24 cellular contexts compared by ENCODE assay signal in the genomic region with DNA sequence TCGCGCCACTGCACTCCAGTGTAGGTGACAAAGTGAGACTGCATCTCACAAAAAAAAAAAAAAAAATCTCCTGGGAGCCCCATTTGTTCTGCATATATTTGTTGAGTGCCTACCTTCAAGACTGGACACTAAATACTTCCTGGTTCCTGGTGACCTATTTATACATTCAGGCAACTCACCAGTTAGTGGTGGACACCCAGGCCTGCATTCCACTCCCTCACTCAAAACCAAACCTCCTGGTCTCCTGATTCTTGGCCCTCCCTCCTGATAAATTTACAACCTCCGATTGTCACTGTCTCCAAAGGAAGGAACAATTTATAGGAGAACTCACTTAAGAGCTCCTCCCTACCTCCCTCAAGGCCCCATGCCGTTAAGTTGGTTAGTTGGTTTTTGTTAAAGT. TPM values are rescaled to one million over a fixed set of nuclear protein-coding genes. Genes with fewer than 3 reads are reported as not detected.
DNase-seq lines count a peak whose midpoint lies in the region; ATAC-seq, FAIRE-seq and TF ChIP-seq lines count a peak whose summit lies in the region.
"Had no signal": no experiment of that assay in that cellular context is flagged by ENCODE, and none has a peak within 500 bp of the region (broad histone marks: within the 10 kb centered on the region; RNA-seq: fewer than 3 reads in every experiment).

No MANE protein-coding gene starts in this region.

- H3K36me3 Mint-ChIP-seq in astrocyte (ENCODE audit: low read depth, unreplicated experiment) = no peaks in the 10 kb centered on the region
- H3K36me3 Mint-ChIP-seq in naive B cell = no peaks in the 10 kb centered on the region
- peaks cover 24% of the 10 kb centered on the region for H3K36me3 Mint-ChIP-seq in type B pancreatic cell

- no peak overlapping the region for H2AFZ ChIP-seq in HepG2 (ENCODE audit: low read length)
- H2AFZ ChIP-seq in astrocyte (ENCODE audit: low read depth, low read length) = no peak overlapping the region

- H3K4me3 ChIP-seq in HepG2 (replicated peaks in 1 of 3; ENCODE audit: insufficient read depth in 1 of 3, low read depth in 2 of 3, low read length in 3 of 3) (no peak overlapping the region; a peak in 1 of 6 replicates), right lobe of liver (no peak overlapping the region), astrocyte (ENCODE audit: insufficient read depth, low read depth, low read length) (no peak overlapping the region)
- H3K4me3 ChIP-seq: esophagus muscularis mucosa, GM12878, vagina had no signal

- intact Hi-C loops in HepG2 (cut with micrococcal nuclease; ENCODE audit: unreplicated experiment) (no loop called here), right lobe of liver (cut with DNase I) (no loop called here)

- no peak for ATAC-seq in HepG2
- ATAC-seq in right lobe of liver = no peak
- ATAC-seq in naive B cell (ENCODE audit: low read depth in 2 of 2) = no peak
- no peak for ATAC-seq in GM18907 (IDR thresholded peaks at IDR 0.05; ENCODE audit: unreplicated experiment)
- no peak for ATAC-seq in HG02840 (IDR thresholded peaks at IDR 0.05; ENCODE audit: low FRiP score, unreplicated experiment)
- ATAC-seq: GM12878, left colon had no signal

- no peaks in the 10 kb centered on the region for H3K27me3 Mint-ChIP-seq in astrocyte (ENCODE audit: low read depth, unreplicated experiment)
- H3K27me3 Mint-ChIP-seq in naive B cell = peaks cover 0 to 4% (median 0%) of the 10 kb centered on the region in 3 donors
- no peaks in the 10 kb centered on the region for H3K27me3 Mint-ChIP-seq in type B pancreatic cell

- TF ChIP-seq RAD21 in HepG2 (CRISPR knock-in tag; IDR thresholded peaks at IDR 0.05) = no peak

- no TSS peak for BruUV-seq in HepG2 (replicated peaks; lab: Mats Ljungman, UMichigan)

- H3K27me3 ChIP-seq in HepG2 (ENCODE audit: control insufficient read depth in 1 of 2, insufficient read depth in 2 of 2, low read length in 2 of 2) (no peaks in the 10 kb centered on the region; a peak in 1 of 5 replicates), right lobe of liver (no peaks in the 10 kb centered on the region), astrocyte (ENCODE audit: insufficient read depth, low read length) (no peaks in the 10 kb centered on the region)
- H3K27me3 ChIP-seq: esophagus muscularis mucosa, vagina had no signal

- 81% methylated on average over 4 of the region's 4 CpGs for WGBS in HepG2 (ENCODE audit: low lambda C conversion rate)
- WGBS in right lobe of liver (ENCODE audit: insufficient coverage, low coverage, low lambda C conversion rate, missing lambda C conversion rate) = 78% methylated on average over 4 of the region's 4 CpGs

- peaks cover 48% of the 10 kb centered on the region for H3K79me2 ChIP-seq in HepG2 (ENCODE audit: insufficient read depth, low read length)
- peaks cover 68% of the 10 kb centered on the region for H3K79me2 ChIP-seq in astrocyte (ENCODE audit: insufficient read depth, low read length)

- in situ Hi-C loops in HepG2 (cut with HindIII; ENCODE audit: extremely low pct_ligation_motif_present, low pct_unique_long_range_greater_than_20kb) = no loop called here

- H3K36me3 ChIP-seq in HepG2 (replicated peaks in 1 of 2; ENCODE audit: control insufficient read depth in 1 of 2, insufficient read depth in 2 of 2, low read length in 2 of 2) (no peaks in the 10 kb centered on the region), right lobe of liver (no peaks in the 10 kb centered on the region), astrocyte (ENCODE audit: insufficient read depth, low read length) (no peaks in the 10 kb centered on the region)
- H3K36me3 ChIP-seq: esophagus muscularis mucosa, vagina had no signal

- TF ChIP-seq POLR2A in HepG2 (IDR thresholded peaks at IDR 0.05; ENCODE audit: insufficient read depth in 1 of 2, low read depth in 2 of 2, low read length in 2 of 2) = no peak
- TF ChIP-seq POLR2A in right lobe of liver (IDR thresholded peaks at IDR 0.05) = no peak

- no peak overlapping the region for H3K27ac Mint-ChIP-seq in astrocyte (ENCODE audit: unreplicated experiment)
- peak overlapping the region in 3 of 6 donors; percentile 65 to 99 (median 67) for H3K27ac Mint-ChIP-seq in naive B cell
- H3K27ac Mint-ChIP-seq in type B pancreatic cell = peak overlapping the region; percentile 34

- H3K4me2 ChIP-seq in HepG2 (ENCODE audit: low read depth, low read length) (0 out of 2 replicates have a peak overlapping the region, but pooled peaks have one; percentile 32), astrocyte (ENCODE audit: low read length) (no peak overlapping the region)

- H3K4me1 ChIP-seq in HepG2 (ENCODE audit: insufficient read depth, low read length) (peaks cover 54% of the 10 kb centered on the region), right lobe of liver (peaks cover 0 to 10% (median 1%) of the 10 kb centered on the region in 4 donors), astrocyte (ENCODE audit: insufficient read depth, low read length) (no peaks in the 10 kb centered on the region)

- TF ChIP-seq EP300 in HepG2 (IDR thresholded peaks at IDR 0.05; ENCODE audit: low read depth in 2 of 2, low read length in 2 of 2) (no peak), HepG2 (CRISPR knock-in tag; IDR thresholded peaks at IDR 0.05; ENCODE audit: borderline replicate concordance) (no peak)

- no peak overlapping the region for H3K27ac ChIP-seq in HepG2 (ENCODE audit: extremely low read length, insufficient read depth, low read length)
- no peak overlapping the region for H3K27ac ChIP-seq in right lobe of liver
- no peak overlapping the region for H3K27ac ChIP-seq in astrocyte (ENCODE audit: low read depth, low read length)
- H3K27ac ChIP-seq: esophagus muscularis mucosa, vagina, VCaP had no signal

- no peaks in the 10 kb centered on the region for H4K20me1 ChIP-seq in HepG2 (ENCODE audit: insufficient read depth, low read length)
- peaks cover 31% of the 10 kb centered on the region for H4K20me1 ChIP-seq in astrocyte (ENCODE audit: insufficient read depth, low read length)

- TF ChIP-seq CTCF in HepG2 (CRISPR knock-in tag; IDR thresholded peaks at IDR 0.05) = no peak
- TF ChIP-seq CTCF in right lobe of liver (IDR thresholded peaks at IDR 0.05) = no peak
- no peak for TF ChIP-seq CTCF in astrocyte (IDR thresholded peaks at IDR 0.05; ENCODE audit: insufficient read depth, low read depth, low read length)
- TF ChIP-seq CTCF in type B pancreatic cell (conservative IDR thresholded peaks at IDR 0.05) = no peak

- CTCF ChIA-PET in HepG2 (lab: Yijun Ruan, JAX; ENCODE audit: low intra/inter-chr PET ratio, low total read pairs) = no interaction called here

- H3K4me1 Mint-ChIP-seq in astrocyte (ENCODE audit: low read depth, unreplicated experiment) (peaks cover 5% of the 10 kb centered on the region), naive B cell (peaks cover 8 to 57% (median 36%) of the 10 kb centered on the region in 3 donors), type B pancreatic cell (ENCODE audit: unreplicated experiment) (peaks cover 34% of the 10 kb centered on the region)

- DNase-seq in HepG2 (ENCODE audit: low spot score) (no peak), right lobe of liver (no peak), astrocyte (ENCODE audit: low read depth) (no peak), naive B cell (no peak), type B pancreatic cell (ENCODE audit: extremely low spot score, unreplicated experiment) (no peak)
- no peak for DNase-seq in stimulated activated CD4-positive, alpha-beta T cell treated with anti-CD3 and anti-CD28 coated beads, Interleukin-12 subunit alpha, Interleukin-12 subunit beta, amount 100 ng/mL, for 4 hours
- DNase-seq: activated CD4-positive, alpha-beta T cell treated with anti-CD3 and anti-CD28 coated beads, Interleukin-2, amount 50 U/mL, for 1 hour; activated effector memory CD4-positive, alpha-beta T cell treated with anti-CD3 and anti-CD28 coated beads, Interleukin-2, amount 50 U/mL, for 16 hours; amniotic stem cell; left colon; mesendoderm; NCI-H1105; NCI-H2107; NCI-H510A; NK-92 treated with Interleukin-12 subunit alpha and Interleukin-12 subunit beta, amount 100 ng/mL, for 24 hours; T-helper 2 cell had no signal

- POLR2A ChIA-PET in HepG2 (lab: Yijun Ruan, JAX) = interaction anchor here (1.2 to 1.4 kb wide), 3 partner anchors 9 to 49 kb away, joined by 3 read pairs; a partner anchor contains a TSS

- H3K9me3 ChIP-seq in HepG2 (ENCODE audit: low read length) = no peaks in the 10 kb centered on the region
- H3K9me3 ChIP-seq in right lobe of liver = no peaks in the 10 kb centered on the region
- no peaks in the 10 kb centered on the region for H3K9me3 ChIP-seq in astrocyte (ENCODE audit: insufficient read depth, low read depth, low read length)
- H3K9me3 ChIP-seq: esophagus muscularis mucosa, vagina had no signal

- H3K9ac ChIP-seq in HepG2 (ENCODE audit: insufficient read depth, low read depth, low read length) (no peak overlapping the region), astrocyte (ENCODE audit: low read length) (no peak overlapping the region)

- FAIRE-seq in HepG2 (lab: Jason Lieb, UNC) = no peak
- FAIRE-seq in astrocyte (lab: Jason Lieb, UNC) = no peak
- FAIRE-seq: A204.1, GM12878, GM19239 had no signal

- H3K4me3 Mint-ChIP-seq in astrocyte (ENCODE audit: unreplicated experiment) = peak overlapping the region; percentile 54
- H3K4me3 Mint-ChIP-seq in naive B cell = peak overlapping the region in 5 of 8 donors; percentile 15 to 59 (median 35)
- peak overlapping the region; percentile 61 for H3K4me3 Mint-ChIP-seq in type B pancreatic cell

- no peaks in the 10 kb centered on the region for H3K9me3 Mint-ChIP-seq in astrocyte (ENCODE audit: unreplicated experiment)
- peaks cover 0 to 3% (median 0%) of the 10 kb centered on the region in 7 donors for H3K9me3 Mint-ChIP-seq in naive B cell
- no peaks in the 10 kb centered on the region for H3K9me3 Mint-ChIP-seq in type B pancreatic cell

RNA-seq across cellular contexts. Expression of a gene that starts 3.1 kb away (rescaled TPM):
- total RNA-seq in HepG2 (2016; rRNA removed; fragmentation: Illumina TruSeq; extraction: Trizol) = 18.5 and 25.3 TPM in 2 replicates
- total RNA-seq in HepG2 (2016; cell fraction: cytosol; rRNA removed; fragmentation: Illumina TruSeq; extraction: Trizol; ENCODE audit: low read depth) = 1.8 and 2.4 TPM in 2 replicates
- total RNA-seq in HepG2 (2016; cell fraction: insoluble cytoplasmic fraction; rRNA removed; fragmentation: Illumina TruSeq; extraction: Trizol) = 17.7 and 30.0 TPM in 2 replicates
- 6.9 and 7.3 TPM in 2 replicates for total RNA-seq in HepG2 (2016; cell fraction: membrane; rRNA removed; fragmentation: Illumina TruSeq; extraction: Trizol)
- total RNA-seq in HepG2 (2016; cell fraction: nucleus; rRNA removed; fragmentation: Illumina TruSeq; extraction: Trizol) = 10.0 and 11.8 TPM in 2 replicates
- polyA plus RNA-seq in HepG2 (2011; rRNA removed) = 4.3 and 4.9 TPM in 2 replicates
- polyA plus RNA-seq in HepG2 (2011; cell fraction: cytosol; rRNA removed) = 4.1 and 4.7 TPM in 2 replicates
- polyA plus RNA-seq in HepG2 (2011; cell fraction: nucleus; rRNA removed) = 1.4 and 2.1 TPM in 2 replicates
- 9.0 and 13.4 TPM in 2 replicates for polyA plus RNA-seq in HepG2 (2012)
- polyA plus RNA-seq in HepG2 (2016; cell fraction: cytosol; fragmentation: Illumina TruSeq; extraction: Trizol; ENCODE audit: low read depth) = 2.0 and 2.2 TPM in 2 replicates
- 29.4 TPM in 2 replicates for polyA plus RNA-seq in HepG2 (2016; cell fraction: insoluble cytoplasmic fraction; fragmentation: Illumina TruSeq; extraction: Trizol; ENCODE audit: low read depth)
- 4.6 and 4.9 TPM in 2 replicates for polyA plus RNA-seq in HepG2 (2016; cell fraction: membrane; fragmentation: Illumina TruSeq; extraction: Trizol; ENCODE audit: low read depth)
- 10.1 and 12.0 TPM in 2 replicates for polyA plus RNA-seq in HepG2 (2016; cell fraction: nucleus; fragmentation: Illumina TruSeq; extraction: Trizol; ENCODE audit: insufficient read depth, low read depth)
- 3.2 and 10.1 TPM in 2 replicates for polyA minus RNA-seq in HepG2 (2011; rRNA and poly(A)+ RNA removed; ENCODE audit: low replicate concordance)
- 3.6 and 4.2 TPM in 2 replicates for polyA minus RNA-seq in HepG2 (2011; cell fraction: cytosol; rRNA and poly(A)+ RNA removed)
- 5.7 and 5.9 TPM in 2 replicates for polyA minus RNA-seq in HepG2 (2011; cell fraction: nucleus; rRNA and poly(A)+ RNA removed)
- total RNA-seq in right lobe of liver = 10 to 100 TPM; 22.5 to 35.7 (median 29.5) TPM
- total RNA-seq in astrocyte = 35.5 and 39.2 TPM in 2 replicates
- 10 to 100 TPM; 11.8 to 21.3 (median 16.2) TPM for polyA plus RNA-seq in naive B cell (ENCODE audit: low read depth in 6 of 6)
- 46.9 and 48.4 TPM in 2 replicates for total RNA-seq in type B pancreatic cell (ENCODE audit: low replicate concordance)

RNA-seq across cellular contexts. Expression of a gene that starts 10.0 kb away (rescaled TPM):
- total RNA-seq in HepG2 (2016; rRNA removed; fragmentation: Illumina TruSeq; extraction: Trizol) (26.1 and 32.2 TPM in 2 replicates), right lobe of liver (10 to 100 TPM in 1 of 6 experiments, 1 to 10 TPM in 5; 5.0 to 10.3 (median 8.8) TPM), astrocyte (10.8 and 11.4 TPM in 2 replicates), type B pancreatic cell (ENCODE audit: low replicate concordance) (46.7 and 59.0 TPM in 2 replicates)
- total RNA-seq in HepG2 (2016; cell fraction: cytosol; rRNA removed; fragmentation: Illumina TruSeq; extraction: Trizol; ENCODE audit: low read depth) = 5.7 and 7.5 TPM in 2 replicates
- 23.8 and 33.8 TPM in 2 replicates for total RNA-seq in HepG2 (2016; cell fraction: insoluble cytoplasmic fraction; rRNA removed; fragmentation: Illumina TruSeq; extraction: Trizol)
- 10.1 and 10.8 TPM in 2 replicates for total RNA-seq in HepG2 (2016; cell fraction: membrane; rRNA removed; fragmentation: Illumina TruSeq; extraction: Trizol)
- 23.4 and 23.8 TPM in 2 replicates for total RNA-seq in HepG2 (2016; cell fraction: nucleus; rRNA removed; fragmentation: Illumina TruSeq; extraction: Trizol)
- polyA plus RNA-seq in HepG2 (2011; rRNA removed) (8.3 and 10.3 TPM in 2 replicates), naive B cell (ENCODE audit: low read depth in 6 of 6) (1 to 10 TPM; 3.2 to 6.0 (median 4.7) TPM)
- polyA plus RNA-seq in HepG2 (2011; cell fraction: cytosol; rRNA removed) = 5.8 and 7.1 TPM in 2 replicates
- polyA plus RNA-seq in HepG2 (2011; cell fraction: nucleus; rRNA removed) = 7.3 and 8.8 TPM in 2 replicates
- polyA plus RNA-seq in HepG2 (2012) = 11.7 and 14.7 TPM in 2 replicates
- 2.5 TPM in 2 replicates for polyA plus RNA-seq in HepG2 (2016; cell fraction: cytosol; fragmentation: Illumina TruSeq; extraction: Trizol; ENCODE audit: low read depth)
- polyA plus RNA-seq in HepG2 (2016; cell fraction: insoluble cytoplasmic fraction; fragmentation: Illumina TruSeq; extraction: Trizol; ENCODE audit: low read depth) = 26.9 and 27.1 TPM in 2 replicates
- polyA plus RNA-seq in HepG2 (2016; cell fraction: membrane; fragmentation: Illumina TruSeq; extraction: Trizol; ENCODE audit: low read depth) = 6.7 and 8.0 TPM in 2 replicates
- 34.0 and 40.8 TPM in 2 replicates for polyA plus RNA-seq in HepG2 (2016; cell fraction: nucleus; fragmentation: Illumina TruSeq; extraction: Trizol; ENCODE audit: insufficient read depth, low read depth)
- 10.5 and 22.3 TPM in 2 replicates for polyA minus RNA-seq in HepG2 (2011; rRNA and poly(A)+ RNA removed; ENCODE audit: low replicate concordance)
- 11.4 and 11.9 TPM in 2 replicates for polyA minus RNA-seq in HepG2 (2011; cell fraction: cytosol; rRNA and poly(A)+ RNA removed)
- 21.0 and 28.7 TPM in 2 replicates for polyA minus RNA-seq in HepG2 (2011; cell fraction: nucleus; rRNA and poly(A)+ RNA removed)
